8 cellular contexts compared by ENCODE assay signal in the genomic region with DNA sequence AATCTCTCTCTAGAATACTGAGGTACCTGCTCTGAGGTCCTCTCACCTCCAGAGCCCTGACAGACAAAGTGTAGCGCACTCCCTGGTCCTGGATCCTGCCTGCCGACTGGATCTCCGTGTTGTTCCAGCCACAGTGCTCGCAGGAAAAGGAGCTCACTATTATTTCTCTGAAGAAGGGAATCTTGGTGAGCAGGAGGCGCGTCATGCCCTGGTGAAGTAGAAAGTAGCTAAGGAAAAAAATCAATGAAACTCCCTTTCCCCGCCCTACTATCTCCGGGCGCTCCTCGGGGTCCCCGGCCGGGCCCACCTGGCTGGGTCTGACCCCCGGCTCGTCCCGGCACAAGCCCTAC. TPM values are rescaled to one million over a fixed set of nuclear protein-coding genes. Genes with fewer than 3 reads are reported as not detected.
DNase-seq lines count a peak whose midpoint lies in the region; ATAC-seq and TF ChIP-seq lines count a peak whose summit lies in the region.

No MANE protein-coding gene starts in this region.

- no peaks in the 10 kb centered on the region for H3K9me3 ChIP-seq in ES-I3 (ENCODE audit: control insufficient read depth, insufficient read depth, low read length)
- H3K9me3 ChIP-seq in HUES48 (ENCODE audit: control insufficient read depth, insufficient read depth, low read length), result no peaks in the 10 kb centered on the region
- no peaks in the 10 kb centered on the region for H3K9me3 ChIP-seq in colonic mucosa
- H3K9me3 ChIP-seq in naive thymus-derived CD4-positive, alpha-beta T cell (ENCODE audit: control insufficient read depth in 2 of 3, low read length in 3 of 3), result no peaks in the 10 kb centered on the region

- peak overlapping the region; percentile 79 to 98 (median 93) for H3K27ac Mint-ChIP-seq in naive thymus-derived CD4-positive, alpha-beta T cell

- DNase-seq in colonic mucosa (no peak), NCI-H2171 (lab: John Stamatoyannopoulos, UW) (no peak), SW480 (ENCODE audit: low spot score) (no peak), anterior cingulate cortex (lab: John Stamatoyannopoulos, UW) (no peak)
- peak in 1 of 9 donors; percentile 13 for DNase-seq in naive thymus-derived CD4-positive, alpha-beta T cell

- H3K4me3 Mint-ChIP-seq in naive thymus-derived CD4-positive, alpha-beta T cell, result peak overlapping the region; percentile 85 to 98 (median 92)

- peaks cover 16% of the 10 kb centered on the region for H3K27me3 ChIP-seq in HUES48 (ENCODE audit: control insufficient read depth, insufficient read depth, low read length)
- H3K27me3 ChIP-seq in colonic mucosa, result no peaks in the 10 kb centered on the region
- no peaks in the 10 kb centered on the region for H3K27me3 ChIP-seq in naive thymus-derived CD4-positive, alpha-beta T cell (ENCODE audit: control insufficient read depth in 2 of 2, insufficient read depth in 2 of 2, low read length in 2 of 2)

- H3K4me1 ChIP-seq in ES-I3 (ENCODE audit: insufficient read depth, low read length), result no peaks in the 10 kb centered on the region
- H3K4me1 ChIP-seq in HUES48 (ENCODE audit: control insufficient read depth, insufficient read depth, low read length), result peaks cover 2% of the 10 kb centered on the region; the same call in 1 of the 2 replicates
- H3K4me1 ChIP-seq in colonic mucosa, result peaks cover 6% of the 10 kb centered on the region
- H3K4me1 ChIP-seq in naive thymus-derived CD4-positive, alpha-beta T cell (ENCODE audit: control insufficient read depth in 2 of 2, insufficient read depth in 2 of 2, low read length in 2 of 2), result peaks cover 17 to 24% of the 10 kb centered on the region in 2 donors

- H3K36me3 Mint-ChIP-seq in naive thymus-derived CD4-positive, alpha-beta T cell, result peaks cover 9 to 37% (median 26%) of the 10 kb centered on the region in 5 donors

- H3K4me1 Mint-ChIP-seq in naive thymus-derived CD4-positive, alpha-beta T cell, result peaks cover 32 to 57% (median 44%) of the 10 kb centered on the region in 7 donors

- H3K27me3 Mint-ChIP-seq in naive thymus-derived CD4-positive, alpha-beta T cell, result no peaks in the 10 kb centered on the region

- no peak for ATAC-seq in naive thymus-derived CD4-positive, alpha-beta T cell
- ATAC-seq in HG02610 (IDR thresholded peaks at IDR 0.05; ENCODE audit: unreplicated experiment), result no peak

- POLR2A ChIA-PET in naive thymus-derived CD4-positive, alpha-beta T cell (lab: Charles Lee), result interaction anchor here (0.6 to 3.3 kb wide), 15 partner anchors 9 to 443 kb away, joined by 3 to 49 read pairs (median 4); a partner anchor contains a TSS

- CTCF ChIA-PET in naive thymus-derived CD4-positive, alpha-beta T cell (lab: Charles Lee), result interaction anchor here (0.8 to 1.6 kb wide), 6 partner anchors 17 to 439 kb away, joined by 3 to 6 read pairs (median 4); no protein-coding TSS in a partner anchor

- H3K9ac ChIP-seq in ES-I3 (ENCODE audit: low read depth, low read length), result peak overlapping the region; percentile 95
- peak overlapping the region; percentile 21 for H3K9ac ChIP-seq in HUES48 (ENCODE audit: low read depth, low read length)
- H3K9ac ChIP-seq in colonic mucosa (ENCODE audit: low read depth in 2 of 2, low read length in 2 of 2), result peak overlapping the region; percentile 79

- intact Hi-C loops in colonic mucosa (cut with DNase I), result no loop called here
- intact Hi-C loops in naive thymus-derived CD4-positive, alpha-beta T cell (cut with micrococcal nuclease), result loop anchor here in 1 of 2 donors (5.0 kb wide), 1 partner anchor 540 kb away; a partner anchor contains a TSS

- H3K9me3 Mint-ChIP-seq in naive thymus-derived CD4-positive, alpha-beta T cell, result peaks cover 0 to 5% (median 0%) of the 10 kb centered on the region in 11 donors

- peak overlapping the region; percentile 23 for H3K27ac ChIP-seq in HUES48 (ENCODE audit: low read depth, low read length)
- peak overlapping the region; percentile 53 for H3K27ac ChIP-seq in colonic mucosa
- H3K27ac ChIP-seq in naive thymus-derived CD4-positive, alpha-beta T cell (ENCODE audit: low read depth, low read length), result peak overlapping the region; percentile 95

- peak overlapping the region; percentile 90 for H3K4me3 ChIP-seq in HUES48 (ENCODE audit: low read depth, low read length)
- H3K4me3 ChIP-seq in colonic mucosa, result peak overlapping the region; percentile 87
- H3K4me3 ChIP-seq in naive thymus-derived CD4-positive, alpha-beta T cell (ENCODE audit: low read length), result peak overlapping the region; percentile 79

- TF ChIP-seq CTCF in colonic mucosa (IDR thresholded peaks at IDR 0.05), result no peak

- H3K36me3 ChIP-seq in ES-I3 (ENCODE audit: insufficient read depth, low read length), result peaks cover 26% of the 10 kb centered on the region
- H3K36me3 ChIP-seq in HUES48 (ENCODE audit: control insufficient read depth, insufficient read depth, low read length), result peaks cover 45% of the 10 kb centered on the region
- peaks cover 7% of the 10 kb centered on the region for H3K36me3 ChIP-seq in colonic mucosa
- H3K36me3 ChIP-seq in naive thymus-derived CD4-positive, alpha-beta T cell (ENCODE audit: control insufficient read depth in 2 of 3, insufficient read depth in 3 of 3, low read length in 3 of 3), result peaks cover 31 to 46% (median 34%) of the 10 kb centered on the region in 3 experiments

RNA-seq across cellular contexts. Expression of a gene that starts 0.4 kb away (rescaled TPM):
- 10 to 100 TPM; 31.1 to 40.7 TPM for total RNA-seq in colonic mucosa
- 100 to 1,000 TPM in 1 of 5 experiments, 10 to 100 TPM in 4; 65.8 to 117 (median 68.8) TPM for total RNA-seq in naive thymus-derived CD4-positive, alpha-beta T cell
- polyA plus RNA-seq in naive thymus-derived CD4-positive, alpha-beta T cell, result 10 to 100 TPM; 30.9 to 38.8 TPM

RNA-seq across cellular contexts. Expression of a gene that starts 4.3 kb away (rescaled TPM):
- total RNA-seq in colonic mucosa, result under 1 TPM in 1 of 2 donors, not detected in 1; 0.20 TPM
- not detected for total RNA-seq in naive thymus-derived CD4-positive, alpha-beta T cell
- polyA plus RNA-seq in naive thymus-derived CD4-positive, alpha-beta T cell, result not detected

RNA-seq across cellular contexts. Expression of a gene that starts 14.6 kb away (rescaled TPM):
- total RNA-seq in colonic mucosa, result 10 to 100 TPM; 17.9 to 19.1 TPM
- total RNA-seq in naive thymus-derived CD4-positive, alpha-beta T cell, result 10 to 100 TPM; 10.3 to 32.0 (median 20.3) TPM
- 10 to 100 TPM in 1 of 2 donors, 1 to 10 TPM in 1; 9.4 to 27.9 TPM for polyA plus RNA-seq in naive thymus-derived CD4-positive, alpha-beta T cell

RNA-seq across cellular contexts. Expression of a gene that starts 35.7 kb away (rescaled TPM):
- not detected for total RNA-seq in colonic mucosa
- total RNA-seq in naive thymus-derived CD4-positive, alpha-beta T cell, result not detected
- polyA plus RNA-seq in naive thymus-derived CD4-positive, alpha-beta T cell, result not detected

RNA-seq across cellular contexts. Expression of a gene that starts 42.3 kb away (rescaled TPM):
- total RNA-seq in colonic mucosa, result 1 to 10 TPM in 1 of 2 donors, not detected in 1; 5.7 TPM
- total RNA-seq in naive thymus-derived CD4-positive, alpha-beta T cell, result not detected
- polyA plus RNA-seq in naive thymus-derived CD4-positive, alpha-beta T cell, result not detected

Comparison
In these comparisons a context has a peak if more than half of its experiments do, and no peak if none do; other contexts are left out.
1. H3K9ac ChIP-seq: peak in every context shown above with its lines; median percentile 95 in ES-I3; 79 in colonic mucosa; 21 in HUES48.
2. H3K27ac ChIP-seq: peak in every context shown above with its lines; median percentile 95 in naive thymus-derived CD4-positive, alpha-beta T cell; 53 in colonic mucosa; 23 in HUES48.